In genomic region chr19:29813665-29814064, GRCh38 we compare ENCODE assay signal across 15 cellular contexts. TPM values are rescaled to one million over a fixed set of nuclear protein-coding genes. Genes with fewer than 3 reads are reported as not detected.
A peak's percentile ranks its signal among the peaks of the same experiment; 100 is the strongest.
DNase-seq lines count a peak whose midpoint lies in the region; ATAC-seq and TF ChIP-seq lines count a peak whose summit lies in the region.
"Had no signal": no experiment of that assay in that cellular context is flagged by ENCODE, and none has a peak within 500 bp of the region (broad histone marks: within the 10 kb centered on the region; RNA-seq: fewer than 3 reads in every experiment).

No MANE protein-coding gene starts in this region.

- CTCF ChIA-PET in CD8-positive, alpha-beta memory T cell (lab: Charles Lee): interaction anchor here (1.5 kb wide), 1 partner anchor 15 kb away, joined by 3 read pairs; no protein-coding TSS in a partner anchor

- H3K4me1 ChIP-seq in CD8-positive, alpha-beta memory T cell (ENCODE audit: insufficient read depth, low read length): no peaks in the 10 kb centered on the region
- H3K4me1 ChIP-seq in Loucy (ENCODE audit: insufficient read depth, low read length, poor library complexity, severe bottlenecking) (peaks cover 25% of the 10 kb centered on the region), gastrocnemius medialis (no peaks in the 10 kb centered on the region)

- no peaks in the 10 kb centered on the region; the same call in 1 of the 2 replicates for H3F3A ChIP-seq in Loucy (ENCODE audit: low read depth)

- ATAC-seq in natural killer cell: no peak
- ATAC-seq in gastrocnemius medialis: no peak
- ATAC-seq: heart right ventricle, left colon had no signal

- peak overlapping the region in 4 of 8 donors; percentile 49 to 78 (median 58) for H3K27ac Mint-ChIP-seq in CD8-positive, alpha-beta memory T cell
- peak overlapping the region; percentile 40 for H3K27ac Mint-ChIP-seq in activated T-helper 2 cell treated with anti-CD3 and anti-CD28 coated beads, Interferon-gamma antibody, Interleukin-2, Interleukin-4, amounts not matched to agents 10 μg/mL and 5 μg/mL and 100 μg/mL, durations not matched to agents 14 hours and 24 hours and 36 hours
- H3K27ac Mint-ChIP-seq in natural killer cell: no peak overlapping the region
- H3K27ac Mint-ChIP-seq: CD14-positive monocyte had no signal

- H3K9ac ChIP-seq in Loucy (ENCODE audit: low read depth, low read length, poor library complexity, severe bottlenecking): no peak overlapping the region

- no peak overlapping the region for H2AFZ ChIP-seq in Loucy (ENCODE audit: low read length)

- H3K36me3 Mint-ChIP-seq in CD8-positive, alpha-beta memory T cell: peaks cover 0 to 2% (median 0%) of the 10 kb centered on the region in 3 donors
- H3K36me3 Mint-ChIP-seq in activated T-helper 2 cell treated with anti-CD3 and anti-CD28 coated beads, Interferon-gamma antibody, Interleukin-2, Interleukin-4, amounts not matched to agents 10 μg/mL and 5 μg/mL and 100 μg/mL, durations not matched to agents 14 hours and 24 hours and 36 hours (ENCODE audit: low read depth): peaks cover 37% of the 10 kb centered on the region
- H3K36me3 Mint-ChIP-seq in natural killer cell: no peaks in the 10 kb centered on the region

- peak overlapping the region; percentile 38 to 97 (median 90) for H3K4me3 Mint-ChIP-seq in CD8-positive, alpha-beta memory T cell
- peak overlapping the region; percentile 80 for H3K4me3 Mint-ChIP-seq in activated T-helper 2 cell treated with anti-CD3 and anti-CD28 coated beads, Interferon-gamma antibody, Interleukin-2, Interleukin-4, amounts not matched to agents 10 μg/mL and 5 μg/mL and 100 μg/mL, durations not matched to agents 14 hours and 24 hours and 36 hours (ENCODE audit: low read depth)
- peak overlapping the region; percentile 94 for H3K4me3 Mint-ChIP-seq in natural killer cell

- H3K4me2 ChIP-seq in Loucy (ENCODE audit: low read depth, low read length, poor library complexity, severe bottlenecking): peak overlapping the region; percentile 73

- TF ChIP-seq CTCF in Loucy (conservative IDR thresholded peaks at IDR 0.05; ENCODE audit: low read length) (no peak), natural killer cell (IDR thresholded peaks at IDR 0.05) (no peak), gastrocnemius medialis (IDR thresholded peaks at IDR 0.05 in 4 of 5, conservative IDR thresholded peaks at IDR 0.05 in 1 of 5) (no peak)

- no peaks in the 10 kb centered on the region for H3K9me3 ChIP-seq in CD8-positive, alpha-beta memory T cell (ENCODE audit: low read length)
- H3K9me3 ChIP-seq in Loucy (ENCODE audit: insufficient read depth, low read depth, low read length) (no peaks in the 10 kb centered on the region), gastrocnemius medialis (no peaks in the 10 kb centered on the region)
- H3K9me3 ChIP-seq: adrenal gland, heart right ventricle had no signal

- DNase-seq in CD8-positive, alpha-beta memory T cell: no peak
- DNase-seq in activated T-helper 2 cell treated with anti-CD3 and anti-CD28 coated beads, Interferon-gamma antibody, Interleukin-2, Interleukin-4, amounts not matched to agents 10 μg/mL and 5 μg/mL and 100 μg/mL, durations not matched to agents 14 hours and 24 hours and 36 hours (ENCODE audit: low spot score): no peak
- DNase-seq in natural killer cell (no peak), GM19240 (ENCODE audit: insufficient read length, low spot score) (no peak), gastrocnemius medialis (no peak), NCI-H2196 (lab: John Stamatoyannopoulos, UW; ENCODE audit: unreplicated experiment) (no peak)
- DNase-seq: adrenal gland, heart right ventricle, KG1, left colon, NCI-H1930, NCI-H526 treated with DMSO at 0.1 percent for 48 hours had no signal

- no peaks in the 10 kb centered on the region for H3K9me3 Mint-ChIP-seq in CD8-positive, alpha-beta memory T cell
- H3K9me3 Mint-ChIP-seq in activated T-helper 2 cell treated with anti-CD3 and anti-CD28 coated beads, Interferon-gamma antibody, Interleukin-2, Interleukin-4, amounts not matched to agents 10 μg/mL and 5 μg/mL and 100 μg/mL, durations not matched to agents 14 hours and 24 hours and 36 hours: no peaks in the 10 kb centered on the region
- no peaks in the 10 kb centered on the region for H3K9me3 Mint-ChIP-seq in natural killer cell

- no peak overlapping the region for H3K27ac ChIP-seq in CD8-positive, alpha-beta memory T cell (ENCODE audit: low read depth, low read length)
- H3K27ac ChIP-seq in gastrocnemius medialis: no peak overlapping the region
- H3K27ac ChIP-seq: adrenal gland, heart right ventricle, RWPE1 had no signal

- no peaks in the 10 kb centered on the region for H3K79me2 ChIP-seq in Loucy (ENCODE audit: insufficient read depth, low read length)

- peaks cover 7 to 16% (median 12%) of the 10 kb centered on the region in 3 donors for H3K4me1 Mint-ChIP-seq in CD8-positive, alpha-beta memory T cell
- peaks cover 17% of the 10 kb centered on the region for H3K4me1 Mint-ChIP-seq in activated T-helper 2 cell treated with anti-CD3 and anti-CD28 coated beads, Interferon-gamma antibody, Interleukin-2, Interleukin-4, amounts not matched to agents 10 μg/mL and 5 μg/mL and 100 μg/mL, durations not matched to agents 14 hours and 24 hours and 36 hours (ENCODE audit: low read depth)
- H3K4me1 Mint-ChIP-seq in natural killer cell: peaks cover 5 to 13% of the 10 kb centered on the region in 2 donors

- POLR2A ChIA-PET in CD8-positive, alpha-beta memory T cell (lab: Charles Lee): no interaction called here

- H3K27me3 Mint-ChIP-seq in CD8-positive, alpha-beta memory T cell: no peaks in the 10 kb centered on the region
- H3K27me3 Mint-ChIP-seq in activated T-helper 2 cell treated with anti-CD3 and anti-CD28 coated beads, Interferon-gamma antibody, Interleukin-2, Interleukin-4, amounts not matched to agents 10 μg/mL and 5 μg/mL and 100 μg/mL, durations not matched to agents 14 hours and 24 hours and 36 hours (ENCODE audit: low read depth): no peaks in the 10 kb centered on the region
- H3K27me3 Mint-ChIP-seq in natural killer cell (ENCODE audit: low read depth in 2 of 2): no peaks in the 10 kb centered on the region

- no peaks in the 10 kb centered on the region for H3K36me3 ChIP-seq in CD8-positive, alpha-beta memory T cell (ENCODE audit: insufficient read depth, low read length)
- H3K36me3 ChIP-seq in Loucy (ENCODE audit: insufficient read depth, low read length): no peaks in the 10 kb centered on the region
- H3K36me3 ChIP-seq in gastrocnemius medialis: no peaks in the 10 kb centered on the region
- H3K36me3 ChIP-seq: adrenal gland had no signal

- TF ChIP-seq POLR2A in gastrocnemius medialis (IDR thresholded peaks at IDR 0.05): no peak

- H3K4me3 ChIP-seq in CD8-positive, alpha-beta memory T cell (ENCODE audit: low read length): no peak overlapping the region
- H3K4me3 ChIP-seq in Loucy (ENCODE audit: low read length, poor library complexity, severe bottlenecking) (no peak overlapping the region), gastrocnemius medialis (no peak overlapping the region)
- H3K4me3 ChIP-seq: adrenal gland, heart right ventricle had no signal

- H3K27me3 ChIP-seq in CD8-positive, alpha-beta memory T cell (ENCODE audit: insufficient read depth, low read length, poor library complexity, severe bottlenecking): no peaks in the 10 kb centered on the region
- no peaks in the 10 kb centered on the region for H3K27me3 ChIP-seq in Loucy (ENCODE audit: insufficient read depth, low read length, poor library complexity, severe bottlenecking)
- H3K27me3 ChIP-seq in gastrocnemius medialis: no peaks in the 10 kb centered on the region
- H3K27me3 ChIP-seq: adrenal gland, heart right ventricle had no signal

- intact Hi-C loops in activated T-helper 2 cell treated with anti-CD3 and anti-CD28 coated beads, Interferon-gamma antibody, Interleukin-2, Interleukin-4, amounts not matched to agents 10 μg/mL and 5 μg/mL and 100 μg/mL, durations not matched to agents 14 hours and 24 hours and 36 hours (cut with micrococcal nuclease): no loop called here
- intact Hi-C loops in natural killer cell (cut with micrococcal nuclease) (loop anchor here (10.0 kb wide), 1 partner anchor 599 kb away; the partner anchor contains the start of gene UQCRFS1), gastrocnemius medialis (cut with DNase I; ENCODE audit: low total_unique reads) (loop anchor here (10.0 kb wide), 1 partner anchor 209 kb away; the partner anchor contains the start of gene POP4)

- H4K20me1 ChIP-seq in Loucy (ENCODE audit: insufficient read depth, low read length, poor library complexity, severe bottlenecking): no peaks in the 10 kb centered on the region

- no peaks in the 10 kb centered on the region for H3K9me2 ChIP-seq in Loucy (replicated peaks; ENCODE audit: low read depth, low read length)

- in situ Hi-C loops in gastrocnemius medialis (cut with MboI; ENCODE audit: low sequenced_read_pairs in 4 of 4): no loop called here

RNA-seq across cellular contexts. Expression of gene CCNE1, which starts 1.9 kb away (rescaled TPM):
- 10 to 100 TPM; 30.3 to 33.9 TPM for total RNA-seq in CD8-positive, alpha-beta memory T cell
- 1.3 TPM for polyA plus RNA-seq in CD8-positive, alpha-beta memory T cell
- 37.4 and 39.6 TPM in 2 replicates for total RNA-seq in activated T-helper 2 cell treated with anti-CD3 and anti-CD28 coated beads, Interferon-gamma antibody, Interleukin-2, Interleukin-4, amounts not matched to agents 10 μg/mL and 5 μg/mL and 100 μg/mL, durations not matched to agents 14 hours and 24 hours and 36 hours
- total RNA-seq in natural killer cell: 1 to 10 TPM; 2.6 to 6.7 (median 2.9) TPM
- 1 to 10 TPM; 2.9 to 7.3 (median 4.5) TPM for total RNA-seq in gastrocnemius medialis
- polyA plus RNA-seq: CD14-positive monocyte had no signal
